10 cellular contexts compared by ENCODE assay signal in the genomic region with DNA sequence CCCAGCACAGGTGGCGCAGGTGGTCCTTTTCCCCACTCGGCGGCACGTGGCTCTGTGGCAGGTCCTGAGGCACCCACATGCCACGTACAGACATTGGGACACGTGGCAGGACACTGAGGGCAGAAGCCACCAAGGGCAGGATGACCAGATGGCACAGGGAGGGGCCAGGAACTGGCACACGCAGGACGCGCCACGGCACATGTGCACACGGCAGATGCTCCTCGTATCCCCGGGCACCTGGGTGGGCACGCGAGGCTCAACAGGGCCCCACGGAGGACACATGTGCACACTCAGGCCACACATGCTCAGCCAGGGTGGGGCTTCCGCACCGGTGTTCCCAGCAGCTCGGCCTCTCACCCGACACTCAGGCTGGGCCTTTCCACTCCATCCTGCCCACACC.
"Had no signal": no experiment of that assay in that cellular context is flagged by ENCODE, and none has a peak within 500 bp of the region (broad histone marks: within the 10 kb centered on the region; RNA-seq: fewer than 3 reads in every experiment).

No MANE protein-coding gene starts in this region.

- H3K4me2 ChIP-seq: GM23338, KMS-11 had no signal

- H3K27ac ChIP-seq: KMS-11 had no signal

- H3K9ac ChIP-seq: KMS-11 had no signal

- DNase-seq: H9, HFFc6, Karpas-422, KBM-7 had no signal

- H3K4me3 ChIP-seq: GM23338 had no signal

- H2AFZ ChIP-seq: GM23338 had no signal

- ATAC-seq: GM23338, HCT116 had no signal

- FAIRE-seq: H1, H54, HTR-8/SVneo had no signal
